12 cellular contexts compared by ENCODE assay signal in genomic region chr3:109257269-109257668, GRCh38. TPM values are rescaled to one million over a fixed set of nuclear protein-coding genes. Genes with fewer than 3 reads are reported as not detected.
DNase-seq lines count a peak whose midpoint lies in the region; ATAC-seq and TF ChIP-seq lines count a peak whose summit lies in the region.
"Had no signal": no experiment of that assay in that cellular context is flagged by ENCODE, and none has a peak within 500 bp of the region (broad histone marks: within the 10 kb centered on the region; RNA-seq: fewer than 3 reads in every experiment).

No MANE protein-coding gene starts in this region.

- H3K36me3 ChIP-seq in right lobe of liver = no peaks in the 10 kb centered on the region

- DNase-seq in AG10803 (ENCODE audit: low read depth) = peak; percentile 5
- DNase-seq in Kasumi-1 (lab: John Stamatoyannopoulos, UW) = peak; percentile 74 to 80
- peak; percentile 50 to 92 for DNase-seq in cardiac fibroblast (ENCODE audit: low read depth in 2 of 2)
- no peak for DNase-seq in right lobe of liver
- DNase-seq in activated naive CD4-positive, alpha-beta T cell treated with anti-CD3 and anti-CD28 coated beads, Interleukin-2, amount 50 U/mL, for 72 hours (ENCODE audit: low spot score in 2 of 2) = no peak
- no peak for DNase-seq in activated T-helper 1 cell treated with anti-CD3 and anti-CD28 coated beads, Interleukin-12 subunit alpha, Interleukin-12 subunit beta, Interleukin-2, Interleukin-4 antibody, amounts not matched to agents 30 ng/mL and 10 ng/mL and 1 ng/mL, durations not matched to agents 14 hours and 24 hours and 36 hours (ENCODE audit: low spot score)
- DNase-seq: activated CD4-positive, alpha-beta T cell treated with anti-CD3 and anti-CD28 coated beads for 1 hour; activated effector memory CD4-positive, alpha-beta T cell treated with Interleukin-2 at 50 U/mL for 16 hours; naive thymus-derived CD4-positive, alpha-beta T cell had no signal

- peaks cover 4% of the 10 kb centered on the region for H3K9me3 Mint-ChIP-seq in stimulated activated memory B cell treated with anti-CD40 and anti-IgM and Interleukin-4, amounts not matched to agents 10 μg/mL and 1 μg/mL and 100 μg/mL, for 72 hours
- H3K9me3 Mint-ChIP-seq in activated naive CD4-positive, alpha-beta T cell treated with anti-CD3 and anti-CD28 coated beads, Interleukin-2, amount 50 U/mL, for 72 hours = no peaks in the 10 kb centered on the region
- H3K9me3 Mint-ChIP-seq in activated T-helper 1 cell treated with anti-CD3 and anti-CD28 coated beads, Interleukin-12 subunit alpha, Interleukin-12 subunit beta, Interleukin-2, Interleukin-4 antibody, amounts not matched to agents 30 ng/mL and 10 ng/mL and 1 ng/mL, durations not matched to agents 14 hours and 24 hours and 36 hours = no peaks in the 10 kb centered on the region

- no peak overlapping the region for H3K27ac ChIP-seq in right lobe of liver

- intact Hi-C loops in right lobe of liver (cut with DNase I) = no loop called here
- intact Hi-C loops in activated T-helper 1 cell treated with anti-CD3 and anti-CD28 coated beads, Interleukin-12 subunit alpha, Interleukin-12 subunit beta, Interleukin-2, Interleukin-4 antibody, amounts not matched to agents 30 ng/mL and 10 ng/mL and 1 ng/mL, durations not matched to agents 14 hours and 24 hours and 36 hours (cut with micrococcal nuclease) = no loop called here

- H3K27me3 ChIP-seq in right lobe of liver = no peaks in the 10 kb centered on the region

- TF ChIP-seq CTCF in AG10803 (conservative IDR thresholded peaks at IDR 0.05; ENCODE audit: low read length) = no peak
- TF ChIP-seq CTCF in cardiac fibroblast (IDR thresholded peaks at IDR 0.05; ENCODE audit: low read depth, low read length) = no peak
- TF ChIP-seq CTCF in right lobe of liver (IDR thresholded peaks at IDR 0.05) = no peak

- H3K4me1 Mint-ChIP-seq in stimulated activated memory B cell treated with anti-CD40 and anti-IgM and Interleukin-4, amounts not matched to agents 10 μg/mL and 1 μg/mL and 100 μg/mL, for 72 hours = no peaks in the 10 kb centered on the region
- H3K4me1 Mint-ChIP-seq in activated T-helper 1 cell treated with anti-CD3 and anti-CD28 coated beads, Interleukin-12 subunit alpha, Interleukin-12 subunit beta, Interleukin-2, Interleukin-4 antibody, amounts not matched to agents 30 ng/mL and 10 ng/mL and 1 ng/mL, durations not matched to agents 14 hours and 24 hours and 36 hours (ENCODE audit: low read depth) = no peaks in the 10 kb centered on the region
- H3K4me1 Mint-ChIP-seq: naive thymus-derived CD4-positive, alpha-beta T cell had no signal

- H3K36me3 Mint-ChIP-seq in stimulated activated memory B cell treated with anti-CD40 and anti-IgM and Interleukin-4, amounts not matched to agents 10 μg/mL and 1 μg/mL and 100 μg/mL, for 72 hours = no peaks in the 10 kb centered on the region
- H3K36me3 Mint-ChIP-seq in activated naive CD4-positive, alpha-beta T cell treated with anti-CD3 and anti-CD28 coated beads, Interleukin-2, amount 50 U/mL, for 72 hours = no peaks in the 10 kb centered on the region
- H3K36me3 Mint-ChIP-seq in activated T-helper 1 cell treated with anti-CD3 and anti-CD28 coated beads, Interleukin-12 subunit alpha, Interleukin-12 subunit beta, Interleukin-2, Interleukin-4 antibody, amounts not matched to agents 30 ng/mL and 10 ng/mL and 1 ng/mL, durations not matched to agents 14 hours and 24 hours and 36 hours (ENCODE audit: low read depth) = no peaks in the 10 kb centered on the region
- H3K36me3 Mint-ChIP-seq: CD14-positive monocyte; naive thymus-derived CD4-positive, alpha-beta T cell had no signal

- H3K4me1 ChIP-seq in right lobe of liver = peaks cover 0 to 5% (median 0%) of the 10 kb centered on the region in 4 donors

- H3K27ac Mint-ChIP-seq in stimulated activated memory B cell treated with anti-CD40 and anti-IgM and Interleukin-4, amounts not matched to agents 10 μg/mL and 1 μg/mL and 100 μg/mL, for 72 hours = no peak overlapping the region
- no peak overlapping the region for H3K27ac Mint-ChIP-seq in activated naive CD4-positive, alpha-beta T cell treated with anti-CD3 and anti-CD28 coated beads, Interleukin-2, amount 50 U/mL, for 72 hours
- H3K27ac Mint-ChIP-seq in activated T-helper 1 cell treated with anti-CD3 and anti-CD28 coated beads, Interleukin-12 subunit alpha, Interleukin-12 subunit beta, Interleukin-2, Interleukin-4 antibody, amounts not matched to agents 30 ng/mL and 10 ng/mL and 1 ng/mL, durations not matched to agents 14 hours and 24 hours and 36 hours = no peak overlapping the region
- H3K27ac Mint-ChIP-seq: CD14-positive monocyte; naive thymus-derived CD4-positive, alpha-beta T cell had no signal

- no peaks in the 10 kb centered on the region for H3K27me3 Mint-ChIP-seq in stimulated activated memory B cell treated with anti-CD40 and anti-IgM and Interleukin-4, amounts not matched to agents 10 μg/mL and 1 μg/mL and 100 μg/mL, for 72 hours
- H3K27me3 Mint-ChIP-seq in activated T-helper 1 cell treated with anti-CD3 and anti-CD28 coated beads, Interleukin-12 subunit alpha, Interleukin-12 subunit beta, Interleukin-2, Interleukin-4 antibody, amounts not matched to agents 30 ng/mL and 10 ng/mL and 1 ng/mL, durations not matched to agents 14 hours and 24 hours and 36 hours (ENCODE audit: insufficient read depth) = no peaks in the 10 kb centered on the region

- no peak for TF ChIP-seq POLR2A in right lobe of liver (IDR thresholded peaks at IDR 0.05)

- H3K4me3 ChIP-seq in AG10803 (ENCODE audit: low read length) = no peak overlapping the region
- no peak overlapping the region for H3K4me3 ChIP-seq in cardiac fibroblast (replicated peaks in 1 of 2; ENCODE audit: low read depth in 2 of 2, low read length in 2 of 2)
- H3K4me3 ChIP-seq in right lobe of liver = no peak overlapping the region

- H3K9me3 ChIP-seq in right lobe of liver = no peaks in the 10 kb centered on the region

- ATAC-seq in right lobe of liver (peak; percentile 42 to 73 (median 54)), HG03342 (IDR thresholded peaks at IDR 0.05; ENCODE audit: unreplicated experiment) (no peak)
- ATAC-seq in stimulated activated memory B cell treated with anti-CD40 and anti-IgM and Interleukin-4, amounts not matched to agents 10 μg/mL and 1 μg/mL and 100 μg/mL, for 72 hours = no peak
- ATAC-seq in activated naive CD4-positive, alpha-beta T cell treated with anti-CD3 and anti-CD28 coated beads, Interleukin-2, amount 50 U/mL, for 72 hours = no peak
- ATAC-seq: naive thymus-derived CD4-positive, alpha-beta T cell had no signal

- WGBS in right lobe of liver (ENCODE audit: insufficient coverage, low coverage, low lambda C conversion rate, missing lambda C conversion rate) = 43% methylated on average over 2 of the region's 2 CpGs

- no peak overlapping the region for H3K4me3 Mint-ChIP-seq in stimulated activated memory B cell treated with anti-CD40 and anti-IgM and Interleukin-4, amounts not matched to agents 10 μg/mL and 1 μg/mL and 100 μg/mL, for 72 hours
- no peak overlapping the region for H3K4me3 Mint-ChIP-seq in activated T-helper 1 cell treated with anti-CD3 and anti-CD28 coated beads, Interleukin-12 subunit alpha, Interleukin-12 subunit beta, Interleukin-2, Interleukin-4 antibody, amounts not matched to agents 30 ng/mL and 10 ng/mL and 1 ng/mL, durations not matched to agents 14 hours and 24 hours and 36 hours
- H3K4me3 Mint-ChIP-seq: CD14-positive monocyte; naive thymus-derived CD4-positive, alpha-beta T cell had no signal

RNA-seq across cellular contexts. Expression of gene DPPA2, which starts 59.0 kb away (rescaled TPM):
- total RNA-seq in right lobe of liver = not detected
- not detected for total RNA-seq in activated naive CD4-positive, alpha-beta T cell treated with anti-CD3 and anti-CD28 coated beads, Interleukin-2, amount 50 U/mL, for 72 hours
- not detected in 2 replicates for total RNA-seq in activated T-helper 1 cell treated with anti-CD3 and anti-CD28 coated beads, Interleukin-12 subunit alpha, Interleukin-12 subunit beta, Interleukin-2, Interleukin-4 antibody, amounts not matched to agents 30 ng/mL and 10 ng/mL and 1 ng/mL, durations not matched to agents 14 hours and 24 hours and 36 hours
- total RNA-seq: naive thymus-derived CD4-positive, alpha-beta T cell had no signal

Comparison
In these comparisons a context has a peak if more than half of its experiments do, and no peak if none do; other contexts are left out.
1. DNase-seq: peak in AG10803 (single experiment), Kasumi-1 (2 of 2) and cardiac fibroblast (2 of 2); none in right lobe of liver (0 of 3), activated naive CD4-positive, alpha-beta T cell treated with anti-CD3 and anti-CD28 coated beads, Interleukin-2, amount 50 U/mL, for 72 hours (0 of 2) and activated T-helper 1 cell treated with anti-CD3 and anti-CD28 coated beads, Interleukin-12 subunit alpha, Interleukin-12 subunit beta, Interleukin-2, Interleukin-4 antibody, amounts not matched to agents 30 ng/mL and 10 ng/mL and 1 ng/mL, durations not matched to agents 14 hours and 24 hours and 36 hours (single experiment).
2. ATAC-seq: peak in right lobe of liver (4 of 4); none in stimulated activated memory B cell treated with anti-CD40 and anti-IgM and Interleukin-4, amounts not matched to agents 10 μg/mL and 1 μg/mL and 100 μg/mL, for 72 hours (single experiment), activated naive CD4-positive, alpha-beta T cell treated with anti-CD3 and anti-CD28 coated beads, Interleukin-2, amount 50 U/mL, for 72 hours (0 of 2) and HG03342 (single experiment).